ENCODE assay signal across 8 cellular contexts in genomic region chrX:76428243-76429130, GRCh38. TPM values are rescaled to one million over a fixed set of nuclear protein-coding genes. Genes with fewer than 3 reads are reported as not detected.
DNase-seq lines count a peak whose midpoint lies in the region; ATAC-seq and TF ChIP-seq lines count a peak whose summit lies in the region.

No MANE protein-coding gene starts in this region.

- CTCF ChIA-PET in OCI-LY7 (lab: Charles Lee; ENCODE audit: unreplicated experiment): no interaction called here

- H3K4me3 Mint-ChIP-seq in H9: peak overlapping the region; percentile 83 to 87
- H3K4me3 Mint-ChIP-seq in activated naive CD8-positive, alpha-beta T cell treated with anti-CD3 and anti-CD28 coated beads, Interleukin-2, amount 50 U/mL, for 24 hours: peak overlapping the region; percentile 84

- H4K5ac ChIP-seq in H9 (ENCODE audit: insufficient read length, low read depth, low read length): no peak overlapping the region

- peaks cover 0 to 5% of the 10 kb centered on the region in 2 experiments; a peak in 1 of 4 replicates for H3K4me1 Mint-ChIP-seq in H9
- H3K4me1 Mint-ChIP-seq in activated naive CD8-positive, alpha-beta T cell treated with anti-CD3 and anti-CD28 coated beads, Interleukin-2, amount 50 U/mL, for 24 hours: peaks cover 35% of the 10 kb centered on the region

- H3K36me3 ChIP-seq in DOHH2 (ENCODE audit: control insufficient read depth, low read length) (no peaks in the 10 kb centered on the region), OCI-LY7 (ENCODE audit: insufficient read depth, low read length) (no peaks in the 10 kb centered on the region), iPS-15b (ENCODE audit: control insufficient read depth, insufficient read depth, low read length) (peaks cover 3% of the 10 kb centered on the region), spleen (no peaks in the 10 kb centered on the region)

- H4K91ac ChIP-seq in H9 (ENCODE audit: insufficient read length, low read depth, low read length): no peak overlapping the region

- no peak overlapping the region for H3K56ac ChIP-seq in H9 (ENCODE audit: insufficient read length, low read depth, low read length)

- no peak for TF ChIP-seq POLR2A in spleen (IDR thresholded peaks at IDR 0.05)

- H3K27me3 ChIP-seq in DOHH2 (ENCODE audit: control insufficient read depth, low read length) (no peaks in the 10 kb centered on the region), H9 (ENCODE audit: insufficient read depth, low read length) (no peaks in the 10 kb centered on the region), iPS-15b (ENCODE audit: control insufficient read depth, insufficient read depth, low read length) (no peaks in the 10 kb centered on the region), spleen (replicated peaks in 1 of 7) (peaks cover 0 to 8% (median 0%) of the 10 kb centered on the region in 7 donors)

- H3K23ac ChIP-seq in H9 (ENCODE audit: insufficient read length, low read depth, low read length): no peak overlapping the region

- H3K4me3 ChIP-seq in DOHH2 (ENCODE audit: low read length): peak overlapping the region; percentile 67
- peak overlapping the region; percentile 66 for H3K4me3 ChIP-seq in OCI-LY7 (ENCODE audit: low read depth, low read length, poor library complexity, severe bottlenecking)
- peak overlapping the region; percentile 61 for H3K4me3 ChIP-seq in iPS-15b (ENCODE audit: low read depth, low read length)
- H3K4me3 ChIP-seq in spleen: peak overlapping the region; percentile 48 to 84 (median 55)

- no peaks in the 10 kb centered on the region for H3K9me3 ChIP-seq in DOHH2 (ENCODE audit: control insufficient read depth, insufficient read depth, low read length)
- peaks cover 23% of the 10 kb centered on the region for H3K9me3 ChIP-seq in H9 (ENCODE audit: control insufficient read depth, low read depth, low read length)
- no peaks in the 10 kb centered on the region for H3K9me3 ChIP-seq in OCI-LY7 (ENCODE audit: low read length)
- no peaks in the 10 kb centered on the region for H3K9me3 ChIP-seq in iPS-15b (ENCODE audit: control insufficient read depth, insufficient read depth, low read length)
- no peaks in the 10 kb centered on the region for H3K9me3 ChIP-seq in spleen

- DNase-seq in H9 (peak; percentile 44), OCI-LY7 (ENCODE audit: low spot score) (no peak), spleen (peak; percentile 90), NCI-H345 (lab: John Stamatoyannopoulos, UW) (no peak), RKO (ENCODE audit: low spot score) (no peak)
- peak; percentile 15 for DNase-seq in activated naive CD8-positive, alpha-beta T cell treated with anti-CD3 and anti-CD28 coated beads, Interleukin-2, amount 50 U/mL, for 24 hours

- no peak overlapping the region for H2AK5ac ChIP-seq in H9 (ENCODE audit: insufficient read length, low read length)

- no peak overlapping the region for H3K18ac ChIP-seq in H9 (ENCODE audit: insufficient read length, low read depth, low read length)

- H2BK5ac ChIP-seq in H9 (ENCODE audit: insufficient read length, low read length): no peak overlapping the region

- no peak overlapping the region for H2BK12ac ChIP-seq in H9 (ENCODE audit: insufficient read length, low read depth, low read length)

- H2BK15ac ChIP-seq in H9 (ENCODE audit: low read depth, low read length): no peak overlapping the region

- H3K9me3 Mint-ChIP-seq in H9: peaks cover 56 to 67% of the 10 kb centered on the region in 2 experiments
- no peaks in the 10 kb centered on the region for H3K9me3 Mint-ChIP-seq in activated naive CD8-positive, alpha-beta T cell treated with anti-CD3 and anti-CD28 coated beads, Interleukin-2, amount 50 U/mL, for 24 hours

- no peaks in the 10 kb centered on the region for H3K23me2 ChIP-seq in H9 (ENCODE audit: insufficient read length, low read depth, low read length, poor library complexity, severe bottlenecking)

- intact Hi-C loops in OCI-LY7 (cut with micrococcal nuclease; ENCODE audit: unreplicated experiment) (no loop called here), spleen (cut with DNase I; ENCODE audit: low total_unique reads) (no loop called here)

- H2BK120ac ChIP-seq in H9 (ENCODE audit: low read depth, low read length, poor library complexity, severe bottlenecking): no peak overlapping the region

- peak overlapping the region; percentile 65 for H3K4me2 ChIP-seq in DOHH2 (ENCODE audit: low read length)
- H3K4me2 ChIP-seq in H9 (ENCODE audit: insufficient read depth, insufficient read length, low read length): peak overlapping the region; percentile 71
- H3K4me2 ChIP-seq in OCI-LY7 (ENCODE audit: low read length): peak overlapping the region; percentile 74

- H3K9me2 ChIP-seq in DOHH2 (replicated peaks; ENCODE audit: control insufficient read depth, low read length) (no peaks in the 10 kb centered on the region), OCI-LY7 (ENCODE audit: insufficient read depth, low read length) (no peaks in the 10 kb centered on the region)

- H2AFZ ChIP-seq in H9 (ENCODE audit: low read length) (no peak overlapping the region), OCI-LY7 (ENCODE audit: low read length) (peak overlapping the region; percentile 55; the same call in 1 of the 2 replicates)

- POLR2A ChIA-PET in OCI-LY7 (lab: Charles Lee): no interaction called here

- ATAC-seq in activated naive CD8-positive, alpha-beta T cell treated with anti-CD3 and anti-CD28 coated beads, Interleukin-2, amount 50 U/mL, for 24 hours: peak; percentile 60

- no peak overlapping the region for H3T11ph ChIP-seq in H9 (ENCODE audit: low read length)

- H3K27ac ChIP-seq in DOHH2 (ENCODE audit: low read depth, low read length) (no peak overlapping the region), H9 (ENCODE audit: insufficient read length, low read depth, low read length) (no peak overlapping the region), OCI-LY7 (ENCODE audit: low read depth, low read length, poor library complexity, severe bottlenecking) (no peak overlapping the region), spleen (peak overlapping the region in 7 of 8 donors; percentile 32 to 84 (median 69))

- peaks cover 0 to 3% (median 0%) of the 10 kb centered on the region in 3 experiments; a peak in 2 of 7 replicates for H3K36me3 Mint-ChIP-seq in H9 (ENCODE audit: insufficient read depth in 1 of 3, low read depth in 3 of 3)
- no peaks in the 10 kb centered on the region for H3K36me3 Mint-ChIP-seq in activated naive CD8-positive, alpha-beta T cell treated with anti-CD3 and anti-CD28 coated beads, Interleukin-2, amount 50 U/mL, for 24 hours (ENCODE audit: low read depth)

- H4K8ac ChIP-seq in H9 (replicated peaks; ENCODE audit: insufficient read length, low read depth, low read length): no peak overlapping the region

- H3K14ac ChIP-seq in H9 (ENCODE audit: insufficient read depth, low read length): no peak overlapping the region; the same call in 1 of the 2 replicates

- no peak overlapping the region for H3K9ac ChIP-seq in H9 (ENCODE audit: extremely low read depth, insufficient read length, low read length)
- no peak overlapping the region for H3K9ac ChIP-seq in iPS-15b (ENCODE audit: low read depth, low read length)

- H3K79me2 ChIP-seq in DOHH2 (ENCODE audit: control insufficient read depth, low read length): no peaks in the 10 kb centered on the region
- no peaks in the 10 kb centered on the region; the same call in 1 of the 2 replicates for H3K79me2 ChIP-seq in H9 (ENCODE audit: insufficient read depth, low read length)
- H3K79me2 ChIP-seq in OCI-LY7 (ENCODE audit: insufficient read depth, low read depth, low read length): no peaks in the 10 kb centered on the region

- TF ChIP-seq CTCF in DOHH2 (IDR thresholded peaks at IDR 0.05; ENCODE audit: low read depth, low read length, poor library complexity, severe bottlenecking): no peak
- TF ChIP-seq CTCF in H9 (conservative IDR thresholded peaks at IDR 0.05): no peak
- TF ChIP-seq CTCF in OCI-LY7 (conservative IDR thresholded peaks at IDR 0.05; ENCODE audit: low read length): no peak
- TF ChIP-seq CTCF in spleen (IDR thresholded peaks at IDR 0.05 in 8 of 11, conservative IDR thresholded peaks at IDR 0.05 in 3 of 11): no peak

- peaks cover 3% of the 10 kb centered on the region; the same call in 1 of the 2 replicates for H3K27me3 Mint-ChIP-seq in H9 (ENCODE audit: low read depth)
- H3K27me3 Mint-ChIP-seq in activated naive CD8-positive, alpha-beta T cell treated with anti-CD3 and anti-CD28 coated beads, Interleukin-2, amount 50 U/mL, for 24 hours: no peaks in the 10 kb centered on the region

- H2BK20ac ChIP-seq in H9 (ENCODE audit: low read depth, low read length, poor library complexity, severe bottlenecking): no peak overlapping the region

- H3K27ac Mint-ChIP-seq in H9: no peak overlapping the region
- peak overlapping the region; percentile 78 for H3K27ac Mint-ChIP-seq in activated naive CD8-positive, alpha-beta T cell treated with anti-CD3 and anti-CD28 coated beads, Interleukin-2, amount 50 U/mL, for 24 hours

- BruUV-seq in OCI-LY7 (replicated peaks; lab: Mats Ljungman, UMichigan): no TSS peak

- no peaks in the 10 kb centered on the region for H3K4me1 ChIP-seq in DOHH2 (ENCODE audit: control insufficient read depth, low read length)
- no peaks in the 10 kb centered on the region for H3K4me1 ChIP-seq in H9 (ENCODE audit: insufficient read depth, low read length)
- peaks cover 5% of the 10 kb centered on the region for H3K4me1 ChIP-seq in OCI-LY7 (ENCODE audit: insufficient read depth, low read length, poor library complexity, severe bottlenecking)
- H3K4me1 ChIP-seq in iPS-15b (ENCODE audit: control insufficient read depth, insufficient read depth, low read length): no peaks in the 10 kb centered on the region
- peaks cover 0 to 17% (median 9%) of the 10 kb centered on the region in 6 donors for H3K4me1 ChIP-seq in spleen

- no peaks in the 10 kb centered on the region for H4K20me1 ChIP-seq in DOHH2 (ENCODE audit: control insufficient read depth, insufficient read depth, low read depth, low read length)
- no peaks in the 10 kb centered on the region for H4K20me1 ChIP-seq in H9 (ENCODE audit: control insufficient read depth, insufficient read depth, insufficient read length)
- no peaks in the 10 kb centered on the region for H4K20me1 ChIP-seq in OCI-LY7 (ENCODE audit: insufficient read depth, low read length)

- no peaks in the 10 kb centered on the region for H3K79me1 ChIP-seq in H9 (ENCODE audit: insufficient read depth, low read depth, low read length, poor library complexity, severe bottlenecking)

- no peak overlapping the region for H3K4ac ChIP-seq in H9 (ENCODE audit: low read depth, low read length)

- no peaks in the 10 kb centered on the region for H3F3A ChIP-seq in DOHH2 (ENCODE audit: control insufficient read depth, insufficient read depth)

- no CpG with 5 or more reads among the region's 60 CpGs for WGBS in H9 (ENCODE audit: extremely low coverage, insufficient read length, low lambda C conversion rate)
- WGBS in spleen, 5 donors: 29 to 64% (median 43%) methylated on average over 37 to 60 of the region's 60 CpGs; no CpG with 5 or more reads in 1 of the 5 donors

RNA-seq across cellular contexts. Expression of gene MAGEE1, which starts 1.0 kb away (rescaled TPM):
- total RNA-seq in H9 (2021) (4.2 and 4.8 TPM in 2 replicates), OCI-LY7 (2022) (0.17 and 0.46 TPM in 2 replicates), spleen (1 to 10 TPM; 3.4 to 5.4 (median 3.8) TPM)
- 0.35 and 0.41 TPM in 2 replicates for total RNA-seq in OCI-LY7 (2014; rRNA removed; shearing (Covaris generic))
- 1 to 10 TPM; 2.3 to 2.9 (median 2.7) TPM for polyA plus RNA-seq in spleen

Comparison
In these comparisons a context has a peak if more than half of its experiments do, and no peak if none do; other contexts are left out.
1. H3K27ac ChIP-seq: peak in spleen (7 of 8); none in DOHH2 (single experiment), H9 (single experiment) and OCI-LY7 (single experiment).
2. DNase-seq: peak in H9 (single experiment), activated naive CD8-positive, alpha-beta T cell treated with anti-CD3 and anti-CD28 coated beads, Interleukin-2, amount 50 U/mL, for 24 hours (single experiment) and spleen (single experiment); none in OCI-LY7 (single experiment), NCI-H345 (single experiment) and RKO (single experiment).
3. Peak in every context shown above with its lines, with median percentiles within 50 percentile points of each other: H3K4me2 ChIP-seq and H3K4me3 ChIP-seq.